Comparison of ENCODE assay signal across 16 cellular contexts in the genomic region with DNA sequence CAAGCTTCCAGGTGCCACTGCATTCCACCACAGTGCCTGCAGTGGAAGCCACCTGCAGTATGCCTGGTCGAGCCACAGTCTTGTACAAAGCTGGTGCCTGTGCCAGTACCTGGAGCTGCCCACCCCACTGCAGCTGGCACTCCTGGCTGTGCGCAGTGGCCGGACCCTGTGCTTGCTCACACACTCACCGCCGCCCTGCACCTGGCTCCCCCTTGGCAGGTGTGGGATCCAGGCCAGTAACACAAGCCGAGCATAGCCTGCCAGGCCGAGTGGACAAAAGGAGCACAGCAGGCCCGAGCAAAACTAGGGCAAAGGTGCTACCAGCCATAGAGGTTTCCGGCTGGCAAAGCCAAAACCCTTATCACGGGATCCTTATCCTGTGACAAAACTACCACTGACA. TPM values are rescaled to one million over a fixed set of nuclear protein-coding genes. Genes with fewer than 3 reads are reported as not detected.
"Had no signal": no experiment of that assay in that cellular context is flagged by ENCODE, and none has a peak within 500 bp of the region (broad histone marks: within the 10 kb centered on the region; RNA-seq: fewer than 3 reads in every experiment).

No MANE protein-coding gene starts in this region.

- H3K4me1 ChIP-seq: tibial artery had no signal

- ATAC-seq: esophagus mucosa; naive thymus-derived CD4-positive, alpha-beta T cell; T-helper 17 cell had no signal

- H3K4me3 ChIP-seq: cardiac muscle cell, tibial artery had no signal

- DNase-seq: activated CD4-positive, alpha-beta memory T cell treated with anti-CD3 and anti-CD28 coated beads for 36 hours; activated CD4-positive, alpha-beta T cell treated with anti-CD3 and anti-CD28 coated beads for 48 hours; activated CD4-positive, CD25-positive, alpha-beta regulatory T cell; activated effector memory CD4-positive, alpha-beta T cell treated with anti-CD3 and anti-CD28 coated beads, Interleukin-2, amount 50 U/mL, for 16 hours; activated naive CD4-positive, alpha-beta T cell treated with anti-CD3 and anti-CD28 coated beads, Interleukin-2, amount 10 ng/mL, durations not matched to agents 7 days and 5 days; effector memory CD4-positive, alpha-beta T cell; foreskin melanocyte; hypothalamus; mesendoderm; naive thymus-derived CD4-positive, alpha-beta T cell; stimulated activated CD4-positive, alpha-beta T cell treated with anti-CD3 and anti-CD28 coated beads, Interleukin-4, amount 100 ng/mL, for 4 hours; SW 1271; T-helper 17 cell; tibial artery had no signal

- H3K27ac ChIP-seq: cardiac muscle cell, tibial artery had no signal

- H3K36me3 ChIP-seq: cardiac muscle cell had no signal

- H3K27me3 ChIP-seq: cardiac muscle cell, tibial artery had no signal

- H3K9me3 ChIP-seq: tibial artery had no signal

RNA-seq across cellular contexts. Expression of a gene that starts 18.5 kb away (rescaled TPM):
- polyA plus RNA-seq: naive thymus-derived CD4-positive, alpha-beta T cell had no signal

RNA-seq across cellular contexts. Expression of a gene that starts 55.2 kb away (rescaled TPM):
- total RNA-seq: activated CD4-positive, alpha-beta memory T cell treated with anti-CD3 and anti-CD28 coated beads for 36 hours; esophagus mucosa; naive thymus-derived CD4-positive, alpha-beta T cell; T-helper 17 cell had no signal
- polyA plus RNA-seq: naive thymus-derived CD4-positive, alpha-beta T cell had no signal
